Comparison of ENCODE assay signal across 19 cellular contexts in genomic region chr18:9681217-9681616, GRCh38.
"Had no signal": no experiment of that assay in that cellular context is flagged by ENCODE, and none has a peak within 500 bp of the region (broad histone marks: within the 10 kb centered on the region; RNA-seq: fewer than 3 reads in every experiment).

No MANE protein-coding gene starts in this region.

- DNase-seq: activated CD4-positive, alpha-beta T cell treated with anti-CD3 and anti-CD28 coated beads for 36 hours; activated CD4-positive, CD25-positive, alpha-beta regulatory T cell; activated effector memory CD4-positive, alpha-beta T cell treated with Interleukin-2 at 50 U/mL for 16 hours; activated naive CD4-positive, alpha-beta T cell treated with Interleukin-2 at 50 U/mL for 16 hours; anterior cingulate cortex; dermis blood vessel endothelial cell; effector CD4-positive, alpha-beta T cell; kidney glomerular epithelial cell; left lung; lower lobe of right lung; mesenchymal stem cell; natural killer cell; posterior cingulate gyrus; right cardiac atrium; spleen; stimulated activated CD4-positive, alpha-beta T cell treated with anti-CD3 and anti-CD28 coated beads, Interleukin-2, amount 100 ng/mL, for 48 hours; stimulated activated naive CD4-positive, alpha-beta T cell treated with Interleukin-2 at 50 U/mL for 16 hours; T-helper 9 cell had no signal

- H3K27ac ChIP-seq: left lung, lower lobe of right lung, spleen, tibial nerve had no signal

- H3K36me3 ChIP-seq: left lung, lower lobe of right lung, spleen, tibial nerve had no signal

- H3K9me3 ChIP-seq: left lung, lower lobe of right lung, spleen had no signal

- H3K27me3 ChIP-seq: left lung, tibial nerve had no signal

- H3K4me3 ChIP-seq: left lung, lower lobe of right lung, spleen, tibial nerve had no signal
